Comparison of ENCODE assay signal across 7 cellular contexts in the genomic region with DNA sequence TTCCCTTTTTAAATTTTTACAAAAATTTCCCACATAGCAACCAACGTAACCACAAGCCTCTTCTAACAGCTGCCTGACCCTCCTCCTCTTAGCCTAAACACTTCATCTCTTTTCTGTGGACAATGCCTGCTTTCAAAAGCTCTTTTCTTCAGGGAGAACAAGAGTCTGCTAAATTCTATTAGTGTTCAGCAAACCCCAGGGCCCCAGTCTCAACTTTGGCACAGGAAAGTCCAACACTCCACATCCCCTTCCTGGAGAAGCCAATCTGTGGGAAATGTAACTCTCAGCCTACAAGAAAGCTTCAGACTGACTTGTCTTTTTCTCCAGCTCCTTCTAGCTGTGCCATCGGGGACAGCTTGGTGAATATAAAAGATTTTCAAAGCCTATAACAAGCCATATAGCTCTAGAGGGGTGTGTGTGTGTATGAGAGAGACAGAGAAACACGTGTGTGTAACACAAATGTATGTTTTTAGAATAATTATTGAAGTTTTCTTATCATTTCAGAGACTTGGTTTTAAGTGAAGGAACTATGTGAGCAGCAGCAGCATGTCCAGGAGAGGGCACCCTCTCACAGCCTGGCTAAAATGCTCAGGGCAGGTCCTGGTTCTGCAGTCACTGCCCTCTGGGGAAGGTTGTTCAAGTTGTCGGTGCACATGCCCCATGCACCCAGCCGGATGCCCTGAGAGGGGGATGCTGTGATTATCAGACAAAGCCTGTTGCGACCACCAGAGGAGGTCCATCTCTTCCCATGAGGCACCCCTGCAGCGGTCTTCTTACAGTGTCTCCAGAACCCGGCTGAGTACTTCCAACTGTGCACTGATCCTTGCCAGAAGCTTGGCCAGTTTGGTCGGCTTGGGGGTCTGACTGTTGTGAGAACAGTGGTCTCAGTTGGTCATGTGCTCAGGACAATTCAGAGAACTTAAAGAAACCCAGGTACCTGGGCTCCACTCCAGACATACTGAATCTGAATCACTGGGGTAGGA. TPM values are rescaled to one million over a fixed set of nuclear protein-coding genes. Genes with fewer than 3 reads are reported as not detected.
DNase-seq lines count a peak whose midpoint lies in the region; ATAC-seq and TF ChIP-seq lines count a peak whose summit lies in the region.

No MANE protein-coding gene starts in this region.

- WGBS in esophagus muscularis mucosa, result 45% methylated on average over 7 of the region's 9 CpGs

- no peak for TF ChIP-seq EP300 in esophagus muscularis mucosa (IDR thresholded peaks at IDR 0.05)

- H3K27ac ChIP-seq in esophagus muscularis mucosa (replicated peaks in 1 of 4) (no peak overlapping the region), uterus (no peak overlapping the region)

- no peak overlapping the region for H3K4me3 Mint-ChIP-seq in naive B cell

- H3K9me3 ChIP-seq in esophagus muscularis mucosa (no peaks in the 10 kb centered on the region), uterus (no peaks in the 10 kb centered on the region)

- H3K27me3 Mint-ChIP-seq in naive B cell, result peaks cover 9 to 39% (median 23%) of the 10 kb centered on the region in 3 donors

- DNase-seq in ELR (ENCODE audit: low read depth), result peak; percentile 62
- peak; percentile 47 for DNase-seq in NCI-H146 (lab: John Stamatoyannopoulos, UW)
- peak; percentile 18 to 31 for DNase-seq in activated CD4-positive, alpha-beta T cell treated with anti-CD3 and anti-CD28 coated beads, Interleukin-2, amount 50 U/mL, for 4 hours
- DNase-seq in esophagus muscularis mucosa (ENCODE audit: extremely low spot score), result no peak
- DNase-seq in naive B cell, result peak; percentile 16
- DNase-seq in uterus, result no peak

- no peak overlapping the region for H3K4me3 ChIP-seq in esophagus muscularis mucosa
- no peak overlapping the region for H3K4me3 ChIP-seq in uterus

- H3K9me3 Mint-ChIP-seq in naive B cell, result no peaks in the 10 kb centered on the region

- H3K4me1 ChIP-seq in esophagus muscularis mucosa, result no peaks in the 10 kb centered on the region
- H3K4me1 ChIP-seq in uterus, result no peaks in the 10 kb centered on the region

- no peaks in the 10 kb centered on the region for H3K4me1 Mint-ChIP-seq in naive B cell

- peak; percentile 55 to 62 (median 56) for TF ChIP-seq CTCF in esophagus muscularis mucosa (IDR thresholded peaks at IDR 0.05)
- TF ChIP-seq CTCF in uterus (IDR thresholded peaks at IDR 0.05), result peak; percentile 33 to 42 (median 34)

- intact Hi-C loops in esophagus muscularis mucosa (cut with DNase I) (loop anchor here (2.0 kb wide), 1 partner anchor 233 kb away; a partner anchor contains a TSS), uterus (cut with DNase I; ENCODE audit: low total_unique reads) (no loop called here)

- TF ChIP-seq POLR2A in esophagus muscularis mucosa (IDR thresholded peaks at IDR 0.05; ENCODE audit: low read depth) (no peak), uterus (IDR thresholded peaks at IDR 0.05) (no peak)

- H3K36me3 Mint-ChIP-seq in naive B cell, result no peaks in the 10 kb centered on the region

- ATAC-seq in GM21723 (IDR thresholded peaks at IDR 0.05; ENCODE audit: unreplicated experiment), result peak; percentile 71
- ATAC-seq in naive B cell (ENCODE audit: low read depth in 2 of 2), result peak; percentile 33 to 48

- H3K27me3 ChIP-seq in esophagus muscularis mucosa (no peaks in the 10 kb centered on the region), uterus (no peaks in the 10 kb centered on the region)

- H3K27ac Mint-ChIP-seq in naive B cell, result peak overlapping the region in 1 of 6 donors; percentile 33

- H3K36me3 ChIP-seq in esophagus muscularis mucosa (no peaks in the 10 kb centered on the region), uterus (no peaks in the 10 kb centered on the region)

RNA-seq across cellular contexts. Expression of a gene that starts 34.4 kb away (rescaled TPM):
- total RNA-seq in esophagus muscularis mucosa, result not detected
- not detected for polyA plus RNA-seq in naive B cell (ENCODE audit: low read depth in 6 of 6)
- not detected for total RNA-seq in uterus

RNA-seq across cellular contexts. Expression of a gene that starts 51.2 kb away (rescaled TPM):
- not detected for total RNA-seq in esophagus muscularis mucosa
- polyA plus RNA-seq in naive B cell (ENCODE audit: low read depth in 6 of 6), result under 1 TPM in 2 of 6 donors, not detected in 4; 0.09 to 0.11 TPM
- total RNA-seq in uterus, result under 1 TPM in 2 of 4 donors, not detected in 2; 0.14 to 0.52 TPM

Comparison
In these comparisons a context has a peak if more than half of its experiments do, and no peak if none do; other contexts are left out.
1. DNase-seq: peak in ELR (single experiment), NCI-H146 (single experiment), activated CD4-positive, alpha-beta T cell treated with anti-CD3 and anti-CD28 coated beads, Interleukin-2, amount 50 U/mL, for 4 hours (2 of 2) and naive B cell (single experiment); none in esophagus muscularis mucosa (single experiment) and uterus (0 of 2).